Comparison of ENCODE assay signal across 20 cellular contexts in genomic region chr15:77504871-77505270, GRCh38.
"Had no signal": no experiment of that assay in that cellular context is flagged by ENCODE, and none has a peak within 500 bp of the region (broad histone marks: within the 10 kb centered on the region; RNA-seq: fewer than 3 reads in every experiment).

No MANE protein-coding gene starts in this region.

- H3K4me3 Mint-ChIP-seq: activated CD8-positive, alpha-beta memory T cell treated with anti-CD3 and anti-CD28 coated beads, Interleukin-2, amount 10 ng/mL, durations not matched to agents 7 days and 5 days; activated naive CD8-positive, alpha-beta T cell treated with anti-CD3 and anti-CD28 coated beads, Interleukin-2, amount 50 U/mL, for 24 hours; activated T-cell treated with anti-CD3 and anti-CD28 coated beads, Interleukin-2, amount 50 U/mL, for 24 hours; activated T-helper 1 cell treated with anti-CD3 and anti-CD28 coated beads, Interleukin-12 subunit alpha, Interleukin-12 subunit beta, Interleukin-2, Interleukin-4 antibody, amounts not matched to agents 30 ng/mL and 10 ng/mL and 1 ng/mL, durations not matched to agents 14 hours and 24 hours and 36 hours had no signal

- H3K27ac ChIP-seq: brain microvascular endothelial cell, SK-N-MC had no signal

- H3K27me3 ChIP-seq: brain microvascular endothelial cell had no signal

- H3K36me3 ChIP-seq: brain microvascular endothelial cell had no signal

- ATAC-seq: activated CD4-positive, CD25-positive, alpha-beta regulatory T cell treated with anti-CD3 and anti-CD28 coated beads, Interleukin-2, amount 50 U/mL, for 24 hours; activated CD8-positive, alpha-beta memory T cell treated with anti-CD3 and anti-CD28 coated beads, Interleukin-2, amount 10 ng/mL, durations not matched to agents 7 days and 5 days; activated naive CD4-positive, alpha-beta T cell treated with anti-CD3 and anti-CD28 coated beads, Interleukin-2, amount 50 U/mL, for 72 hours; activated naive CD8-positive, alpha-beta T cell treated with anti-CD3 and anti-CD28 coated beads, Interleukin-2, amount 50 U/mL, for 24 hours; PC-3 had no signal

- DNase-seq: activated CD4-positive, alpha-beta T cell treated with anti-CD3 and anti-CD28 coated beads for 48 hours; activated CD4-positive, alpha-beta T cell treated with anti-CD3 and anti-CD28 coated beads, Interleukin-2, amount 50 U/mL, for 4 hours; activated CD8-positive, alpha-beta memory T cell treated with anti-CD3 and anti-CD28 coated beads, Interleukin-2, amount 10 ng/mL, durations not matched to agents 7 days and 5 days; activated naive CD4-positive, alpha-beta T cell treated with Interleukin-2 at 50 U/mL for 16 hours; activated naive CD8-positive, alpha-beta T cell treated with anti-CD3 and anti-CD28 coated beads, Interleukin-2, amount 50 U/mL, for 24 hours; activated T-cell treated with anti-CD3 and anti-CD28 coated beads, Interleukin-2, amount 50 U/mL, for 24 hours; amniotic stem cell; brain microvascular endothelial cell; cerebellar nuclear complex; IMR-90; KBM-7; MV-4-11; NK-92 treated with Interleukin-12 subunit alpha and Interleukin-12 subunit beta, amount 100 ng/mL, for 24 hours; PC-3; T-helper 1 cell had no signal

- H3K27ac Mint-ChIP-seq: activated CD8-positive, alpha-beta memory T cell treated with anti-CD3 and anti-CD28 coated beads, Interleukin-2, amount 10 ng/mL, durations not matched to agents 7 days and 5 days; activated naive CD8-positive, alpha-beta T cell treated with anti-CD3 and anti-CD28 coated beads, Interleukin-2, amount 50 U/mL, for 24 hours; activated T-cell treated with anti-CD3 and anti-CD28 coated beads, Interleukin-2, amount 50 U/mL, for 24 hours; activated T-helper 1 cell treated with anti-CD3 and anti-CD28 coated beads, Interleukin-12 subunit alpha, Interleukin-12 subunit beta, Interleukin-2, Interleukin-4 antibody, amounts not matched to agents 30 ng/mL and 10 ng/mL and 1 ng/mL, durations not matched to agents 14 hours and 24 hours and 36 hours had no signal

- FAIRE-seq: astrocyte had no signal

- H3K36me3 Mint-ChIP-seq: activated CD8-positive, alpha-beta memory T cell treated with anti-CD3 and anti-CD28 coated beads, Interleukin-2, amount 10 ng/mL, durations not matched to agents 7 days and 5 days; activated naive CD4-positive, alpha-beta T cell treated with anti-CD3 and anti-CD28 coated beads, Interleukin-2, amount 50 U/mL, for 72 hours had no signal

- H3K27me3 Mint-ChIP-seq: activated CD8-positive, alpha-beta memory T cell treated with anti-CD3 and anti-CD28 coated beads, Interleukin-2, amount 10 ng/mL, durations not matched to agents 7 days and 5 days; activated naive CD8-positive, alpha-beta T cell treated with anti-CD3 and anti-CD28 coated beads, Interleukin-2, amount 50 U/mL, for 24 hours; activated T-cell treated with anti-CD3 and anti-CD28 coated beads, Interleukin-2, amount 50 U/mL, for 24 hours had no signal

- H3K4me3 ChIP-seq: SK-N-MC had no signal

- H3K9me3 Mint-ChIP-seq: activated naive CD4-positive, alpha-beta T cell treated with anti-CD3 and anti-CD28 coated beads, Interleukin-2, amount 50 U/mL, for 72 hours; activated naive CD8-positive, alpha-beta T cell treated with anti-CD3 and anti-CD28 coated beads, Interleukin-2, amount 50 U/mL, for 24 hours; activated T-cell treated with anti-CD3 and anti-CD28 coated beads, Interleukin-2, amount 50 U/mL, for 24 hours; activated T-helper 1 cell treated with anti-CD3 and anti-CD28 coated beads, Interleukin-12 subunit alpha, Interleukin-12 subunit beta, Interleukin-2, Interleukin-4 antibody, amounts not matched to agents 30 ng/mL and 10 ng/mL and 1 ng/mL, durations not matched to agents 14 hours and 24 hours and 36 hours had no signal
